ENCODE assay signal across 8 cellular contexts in genomic region chr10:70296406-70296899, GRCh38. TPM values are rescaled to one million over a fixed set of nuclear protein-coding genes. Genes with fewer than 3 reads are reported as not detected.
A peak's percentile ranks its signal among the peaks of the same experiment; 100 is the strongest.
DNase-seq lines count a peak whose midpoint lies in the region; ATAC-seq and TF ChIP-seq lines count a peak whose summit lies in the region.

No MANE protein-coding gene starts in this region.

- 59 to 62% methylated on average over 11 to 12 of the region's 12 CpGs for WGBS in tibial nerve, 2 donors

- DNase-seq in HT1080 (ENCODE audit: low read depth) (peak; percentile 93), adipocyte (ENCODE audit: low read depth) (peak; percentile 94), iPS-NIHi7 (ENCODE audit: extremely low spot score) (peak; percentile 41), tibial nerve (ENCODE audit: low spot score in 2 of 2) (peak; percentile 78 to 80), foreskin melanocyte (no peak), NCI-H2171 treated with DMSO at 0.1 percent for 48 hours (lab: John Stamatoyannopoulos, UW) (no peak), COLO829 (ENCODE audit: low spot score) (no peak)

- H3K27me3 ChIP-seq in adipocyte (replicated peaks; ENCODE audit: control insufficient read depth, insufficient read depth, low read length) = no peaks in the 10 kb centered on the region
- no peaks in the 10 kb centered on the region for H3K27me3 ChIP-seq in tibial nerve

- H3K4me3 ChIP-seq in adipocyte (ENCODE audit: low read length) (no peak overlapping the region), tibial nerve (no peak overlapping the region)

- peaks cover 18% of the 10 kb centered on the region for H3K4me1 ChIP-seq in adipocyte (ENCODE audit: control insufficient read depth, insufficient read depth, low read length)
- peaks cover 0 to 18% (median 4%) of the 10 kb centered on the region in 4 donors for H3K4me1 ChIP-seq in tibial nerve

- no peak for ATAC-seq in HG03520 (IDR thresholded peaks at IDR 0.05; ENCODE audit: unreplicated experiment)

- TF ChIP-seq POLR2A in tibial nerve (IDR thresholded peaks at IDR 0.05) = no peak

- H3K27ac ChIP-seq in tibial nerve = peak overlapping the region; percentile 30 to 81 (median 68)

- TF ChIP-seq CTCF in tibial nerve (IDR thresholded peaks at IDR 0.05) = peak in 1 of 5 experiments; percentile 8

- TF ChIP-seq EP300 in tibial nerve (IDR thresholded peaks at IDR 0.05) = peak in 1 of 2 donors; percentile 81

- no peaks in the 10 kb centered on the region for H3K9me3 ChIP-seq in adipocyte (ENCODE audit: control insufficient read depth, low read length)
- no peaks in the 10 kb centered on the region for H3K9me3 ChIP-seq in tibial nerve

- peak overlapping the region; percentile 77 for H3K9ac ChIP-seq in adipocyte (ENCODE audit: low read length)

- H3K36me3 ChIP-seq in adipocyte (ENCODE audit: control insufficient read depth, insufficient read depth, low read length, severe bottlenecking) (no peaks in the 10 kb centered on the region), tibial nerve (peaks cover 0 to 20% (median 0%) of the 10 kb centered on the region in 3 donors)

RNA-seq across cellular contexts. Expression of gene NPFFR1, which starts 12.6 kb away (rescaled TPM):
- total RNA-seq in HT1080 (2014; rRNA removed; shearing (Covaris generic)) = not detected in 2 replicates
- not detected in 2 replicates for polyA plus RNA-seq in HT1080 (2015; cell fraction: cytosol; rRNA removed)
- polyA plus RNA-seq in HT1080 (2015; cell fraction: nucleus; rRNA removed) = not detected in 2 replicates
- 1 to 10 TPM; 1.8 to 5.7 (median 4.4) TPM for total RNA-seq in tibial nerve

Comparison
In these comparisons a context has a peak if more than half of its experiments do, and no peak if none do; other contexts are left out.
1. DNase-seq: peak in HT1080 (single experiment), adipocyte (single experiment), iPS-NIHi7 (single experiment) and tibial nerve (2 of 2); none in foreskin melanocyte (single experiment), NCI-H2171 treated with DMSO at 0.1 percent for 48 hours (single experiment) and COLO829 (single experiment).